In the genomic region with DNA sequence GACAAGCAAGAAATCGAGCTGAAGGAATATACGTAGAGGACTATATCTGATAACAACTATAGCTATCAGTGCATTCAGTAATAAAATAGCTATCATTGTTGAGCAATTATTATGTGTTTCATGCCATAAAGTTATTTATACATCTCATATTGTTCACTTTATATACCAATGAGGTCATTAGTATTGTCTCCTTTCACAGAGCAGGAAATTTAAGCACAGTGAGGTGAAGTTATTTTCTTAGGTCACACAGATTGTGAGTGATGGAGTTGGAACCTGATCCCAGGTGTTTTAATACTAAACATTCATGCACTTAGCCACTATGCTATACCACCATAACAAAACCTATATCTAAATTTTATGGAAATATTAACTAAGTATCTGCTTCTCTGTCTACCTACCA, we compare ENCODE assay signal across 27 cellular contexts.
"Had no signal": no experiment of that assay in that cellular context is flagged by ENCODE, and none has a peak within 500 bp of the region (broad histone marks: within the 10 kb centered on the region; RNA-seq: fewer than 3 reads in every experiment).

No MANE protein-coding gene starts in this region.

- H3K36me3 ChIP-seq: stomach, suprapubic skin, thoracic aorta, thyroid gland, tibial artery, tibial nerve, transverse colon, upper lobe of left lung, upper lobe of right lung, uterus, vagina had no signal

- H3K9me3 ChIP-seq: stomach, suprapubic skin, testis, thoracic aorta, thyroid gland, tibial artery, transverse colon, upper lobe of left lung, upper lobe of right lung, uterus, vagina had no signal

- DNase-seq: stimulated activated CD4-positive, alpha-beta T cell treated with anti-CD3 and anti-CD28 coated beads, Interleukin-2, amount 100 ng/mL, for 48 hours; stimulated activated CD4-positive, alpha-beta T cell treated with anti-CD3 and anti-CD28 coated beads, Interleukin-4, amount 100 ng/mL, for 1 hour; stimulated activated CD4-positive, alpha-beta T cell treated with anti-CD3 and anti-CD28 coated beads, Interleukin-4, amount 100 ng/mL, for 24 hours; stimulated activated CD4-positive, alpha-beta T cell treated with anti-CD3 and anti-CD28 coated beads, Interleukin-4, amount 100 ng/mL, for 4 hours; stimulated activated CD8-positive, alpha-beta memory T cell treated with anti-CD3 and anti-CD28 coated beads, Interleukin-4, amount 100 ng/mL, for 48 hours; stimulated activated naive B cell treated with anti-CD40 and anti-IgM and Interleukin-4, amounts not matched to agents 10 μg/mL and 1 μg/mL and 100 μg/mL, for 72 hours; stimulated activated naive CD4-positive, alpha-beta T cell; stimulated activated naive CD4-positive, alpha-beta T cell treated with Interleukin-2 at 50 U/mL for 16 hours; stimulated activated naive CD8-positive, alpha-beta T cell treated with anti-CD3 and anti-CD28 coated beads, Interleukin-15, amount 100 ng/mL, for 72 hours; stimulated activated naive CD8-positive, alpha-beta T cell treated with anti-CD3 and anti-CD28 coated beads, Interleukin-15, Interleukin-2, amounts not matched to agents 100 U/mL and 50 U/mL, for 24 hours; stomach; substantia nigra; testis; thyroid gland; tibial artery; transverse colon; trophoblast cell; upper lobe of left lung; upper lobe of right lung; uterus had no signal

- H3K4me1 ChIP-seq: testis, thyroid gland, transverse colon, upper lobe of left lung, upper lobe of right lung, uterus, vagina had no signal

- H3K4me3 ChIP-seq: stomach, suprapubic skin, testis, thoracic aorta, thyroid gland, tibial artery, tibial nerve, transverse colon, upper lobe of left lung, upper lobe of right lung, uterus, vagina had no signal

- H3K27ac ChIP-seq: stomach, suprapubic skin, testis, thoracic aorta, thyroid gland, tibial artery, tibial nerve, transverse colon, upper lobe of left lung, upper lobe of right lung, uterus, vagina had no signal

- H3K27me3 ChIP-seq: stomach, suprapubic skin, testis, thyroid gland, tibial artery, tibial nerve, transverse colon, upper lobe of left lung, upper lobe of right lung, uterus, vagina had no signal

- ATAC-seq: stimulated activated effector memory CD8-positive, alpha-beta T cell treated with anti-CD3 and anti-CD28 coated beads, Interleukin-12 subunit alpha, Interleukin-12 subunit beta, amount 100 ng/mL, for 72 hours; stimulated activated memory B cell treated with anti-CD40 and anti-IgM and Interleukin-4, amounts not matched to agents 10 μg/mL and 1 μg/mL and 100 μg/mL, for 72 hours; stimulated activated naive B cell treated with anti-CD40 and anti-IgM and Interleukin-4, amounts not matched to agents 10 μg/mL and 1 μg/mL and 100 μg/mL, for 72 hours; stimulated activated naive CD8-positive, alpha-beta T cell treated with anti-CD3 and anti-CD28 coated beads, Interleukin-15, amount 100 ng/mL, for 72 hours; stimulated activated naive CD8-positive, alpha-beta T cell treated with anti-CD3 and anti-CD28 coated beads, Interleukin-15, Interleukin-2, amounts not matched to agents 100 U/mL and 50 U/mL, for 24 hours; upper lobe of right lung had no signal

- FAIRE-seq: urothelium cell line had no signal
